In the genomic region with DNA sequence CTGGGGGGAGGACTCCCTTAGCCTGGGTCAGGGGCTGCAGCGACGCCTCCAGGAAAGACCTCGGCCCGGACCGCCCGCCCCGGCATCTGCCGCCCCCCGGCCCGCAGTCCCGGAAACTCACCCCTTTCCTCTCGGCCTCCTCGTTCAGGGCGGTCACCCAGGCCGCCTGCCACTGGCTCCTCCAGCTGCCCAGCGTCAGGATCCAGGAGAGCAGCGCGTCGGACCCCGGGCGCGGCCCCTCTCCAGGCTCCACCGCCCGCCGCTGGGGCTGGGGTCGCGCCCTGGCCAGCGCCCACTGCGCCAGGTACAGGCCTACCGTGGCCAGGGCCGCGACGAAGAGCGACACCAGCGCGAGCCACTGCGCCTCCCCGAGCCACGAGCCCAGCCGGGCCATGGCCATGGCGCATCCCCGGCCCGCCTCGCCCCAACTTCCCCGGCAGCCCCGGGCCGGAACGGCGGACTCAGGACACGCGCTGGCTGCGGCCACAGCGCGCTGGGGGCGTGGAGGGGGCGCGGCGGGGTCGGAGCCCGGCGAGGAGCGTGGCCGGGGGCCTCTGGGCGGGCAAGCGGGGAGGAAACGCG, we compare ENCODE assay signal across 1 cellular context.
TF ChIP-seq lines count a peak whose summit lies in the region.

No MANE protein-coding gene starts in this region.

TF ChIP-seq in HCT116, 20 proteins besides CTCF, POLR2A, EP300 and RAD21 (continued from another document):
- TF ChIP-seq REST (IDR thresholded peaks at IDR 0.05; ENCODE audit: low read depth), result no peak
- TF ChIP-seq ZFX (IDR thresholded peaks at IDR 0.05), result no peak; the same call in 1 of the 2 replicates
- TF ChIP-seq JUND (IDR thresholded peaks at IDR 0.05), result no peak
- no peak for TF ChIP-seq FOSL1 (IDR thresholded peaks at IDR 0.05; ENCODE audit: low read depth)
- TF ChIP-seq, protein P1, sequence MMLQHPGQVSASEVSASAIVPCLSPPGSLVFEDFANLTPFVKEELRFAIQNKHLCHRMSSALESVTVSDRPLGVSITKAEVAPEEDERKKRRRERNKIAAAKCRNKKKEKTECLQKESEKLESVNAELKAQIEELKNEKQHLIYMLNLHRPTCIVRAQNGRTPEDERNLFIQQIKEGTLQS (IDR thresholded peaks at IDR 0.05), result no peak
- TF ChIP-seq, protein P2, sequence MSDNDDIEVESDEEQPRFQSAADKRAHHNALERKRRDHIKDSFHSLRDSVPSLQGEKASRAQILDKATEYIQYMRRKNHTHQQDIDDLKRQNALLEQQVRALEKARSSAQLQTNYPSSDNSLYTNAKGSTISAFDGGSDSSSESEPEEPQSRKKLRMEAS (IDR thresholded peaks at IDR 0.05), result no peak
- TF ChIP-seq, protein P3, sequence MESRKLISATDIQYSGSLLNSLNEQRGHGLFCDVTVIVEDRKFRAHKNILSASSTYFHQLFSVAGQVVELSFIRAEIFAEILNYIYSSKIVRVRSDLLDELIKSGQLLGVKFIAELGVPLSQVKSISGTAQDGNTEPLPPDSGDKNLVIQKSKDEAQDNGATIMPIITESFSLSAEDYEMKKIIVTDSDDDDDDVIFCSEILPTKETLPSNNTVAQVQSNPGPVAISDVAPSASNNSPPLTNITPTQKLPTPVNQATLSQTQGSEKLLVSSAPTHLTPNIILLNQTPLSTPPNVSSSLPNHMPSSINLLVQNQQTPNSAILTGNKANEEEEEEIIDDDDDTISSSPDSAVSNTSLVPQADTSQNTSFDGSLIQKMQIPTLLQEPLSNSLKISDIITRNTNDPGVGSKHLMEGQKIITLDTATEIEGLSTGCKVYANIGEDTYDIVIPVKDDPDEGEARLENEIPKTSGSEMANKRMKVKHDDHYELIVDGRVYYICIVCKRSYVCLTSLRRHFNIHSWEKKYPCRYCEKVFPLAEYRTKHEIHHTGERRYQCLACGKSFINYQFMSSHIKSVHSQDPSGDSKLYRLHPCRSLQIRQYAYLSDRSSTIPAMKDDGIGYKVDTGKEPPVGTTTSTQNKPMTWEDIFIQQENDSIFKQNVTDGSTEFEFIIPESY (IDR thresholded peaks at IDR 0.05; ENCODE audit: extremely low read depth, insufficient replicate concordance, low read length), result no peak
- no peak for TF ChIP-seq CEBPB (IDR thresholded peaks at IDR 0.05; ENCODE audit: low read depth)
- TF ChIP-seq EGR1 (IDR thresholded peaks at IDR 0.05; ENCODE audit: low read depth), result no peak
- TF ChIP-seq EZH2 (IDR thresholded peaks at IDR 0.05), result no peak
- TF ChIP-seq YY1 (IDR thresholded peaks at IDR 0.05; ENCODE audit: extremely low read depth, insufficient replicate concordance, low read depth, low read length), result no peak
- no peak for TF ChIP-seq ELF1 (IDR thresholded peaks at IDR 0.05; ENCODE audit: borderline replicate concordance, low read depth)
- no peak for TF ChIP-seq POLR2AphosphoS5 (IDR thresholded peaks at IDR 0.05; ENCODE audit: low read depth, low read length)
- TF ChIP-seq CBX3 (IDR thresholded peaks at IDR 0.05; ENCODE audit: low read depth), result no peak
